ENCODE assay signal across 8 cellular contexts in genomic region chrX:21940356-21940829, GRCh38. TPM values are rescaled to one million over a fixed set of nuclear protein-coding genes. Genes with fewer than 3 reads are reported as not detected.
DNase-seq lines count a peak whose midpoint lies in the region; ATAC-seq, FAIRE-seq and TF ChIP-seq lines count a peak whose summit lies in the region.

TSS of gene SMS (plus strand) at chrX:21940709. CDS start at chrX:21940825, 116 bp downstream.

- no peaks in the 10 kb centered on the region for H4K20me1 ChIP-seq in endothelial cell of umbilical vein (replicated peaks; ENCODE audit: control insufficient read depth, extremely low read depth, insufficient read depth, low read length)

- no TSS peak for BruUV-seq in endothelial cell of umbilical vein (replicated peaks; lab: Mats Ljungman, UMichigan)

- peak within 1 kb of the TSS; percentile 58 for H3K4me2 ChIP-seq in endothelial cell of umbilical vein (ENCODE audit: insufficient read depth, low read length)

- no peaks in the 10 kb centered on the region for H3K9me1 ChIP-seq in endothelial cell of umbilical vein (replicated peaks; ENCODE audit: control insufficient read depth, extremely low read depth, insufficient read depth, low read length)

- peak; percentile 68 for FAIRE-seq in endothelial cell of umbilical vein (lab: Jason Lieb, UNC)

- TF ChIP-seq CTCF in endothelial cell of umbilical vein (IDR thresholded peaks at IDR 0.05; ENCODE audit: extremely low read depth in 1 of 2, insufficient read depth in 1 of 2, low read depth in 1 of 2, low read length in 2 of 2) = no peak

- peak within 1 kb of the TSS; percentile 79 for H3K9ac ChIP-seq in endothelial cell of umbilical vein (replicated peaks; ENCODE audit: extremely low read depth, insufficient read depth, low read length)

- peak; percentile 61 for TF ChIP-seq POLR2A in endothelial cell of umbilical vein (IDR thresholded peaks at IDR 0.05; ENCODE audit: low read depth, low read length)

- H3K79me2 ChIP-seq in endothelial cell of umbilical vein (ENCODE audit: control insufficient read depth, insufficient read depth, low read length) = peaks cover 41% of the 10 kb centered on the region

- dilution Hi-C loops in endothelial cell of umbilical vein (cut with MboI; ENCODE audit: extremely low pct_ligation_motif_present, low sequenced_read_pairs) = no loop called here

- no peaks in the 10 kb centered on the region for H3K27me3 ChIP-seq in endothelial cell of umbilical vein (ENCODE audit: control insufficient read depth in 2 of 2, insufficient read depth in 2 of 2, low read length in 2 of 2)
- H3K27me3 ChIP-seq in mononuclear cell (ENCODE audit: insufficient read depth, low read length) = no peaks in the 10 kb centered on the region

- POLR2A ChIA-PET in endothelial cell of umbilical vein (lab: Charles Lee) = no interaction called here

- peaks cover 35% of the 10 kb centered on the region for H3K4me1 ChIP-seq in endothelial cell of umbilical vein (ENCODE audit: control insufficient read depth, extremely low read depth, insufficient read depth, low read length)
- peaks cover 21% of the 10 kb centered on the region for H3K4me1 ChIP-seq in mononuclear cell (ENCODE audit: insufficient read depth, low read length)

- intact Hi-C loops in endothelial cell of umbilical vein (cut with micrococcal nuclease) = loop anchor here (1.0 kb wide), 2 partner anchors 8 to 13 kb away; no protein-coding TSS in a partner anchor

- H3K4me3 ChIP-seq in endothelial cell of umbilical vein (replicated peaks in 1 of 3; ENCODE audit: insufficient read depth in 1 of 3, low read depth in 1 of 3, low read length in 3 of 3) (peak within 1 kb of the TSS; percentile 59 to 71 (median 71)), mononuclear cell (ENCODE audit: low read length) (peak within 1 kb of the TSS; percentile 51)

- DNase-seq in C1 segment of cervical spinal cord (lab: John Stamatoyannopoulos, UW) (peak in 11 of 14 donors; percentile 4 to 62 (median 39)), NOMO-1 treated with dmso at 0.1 percent for 144 hours (lab: John Stamatoyannopoulos, UW; ENCODE audit: unreplicated experiment) (peak; percentile 39), endothelial cell of umbilical vein (ENCODE audit: low read depth, low spot score) (peak; percentile 66)
- DNase-seq in activated CD8-positive, alpha-beta memory T cell treated with anti-CD3 and anti-CD28 coated beads, Interleukin-2, amount 50 U/mL, for 48 hours = peak; percentile 77
- DNase-seq in stimulated activated CD8-positive, alpha-beta memory T cell treated with anti-CD3 and anti-CD28 coated beads, Interleukin-7, amount 100 ng/mL, for 24 hours (ENCODE audit: low read depth) = peak; percentile 18

- CTCF ChIA-PET in endothelial cell of umbilical vein (lab: Charles Lee) = no interaction called here

- peak within 1 kb of the TSS; percentile 51 for H2AFZ ChIP-seq in endothelial cell of umbilical vein (ENCODE audit: low read depth, low read length)

- H3K36me3 ChIP-seq in endothelial cell of umbilical vein (ENCODE audit: control insufficient read depth in 2 of 2, extremely low read depth in 1 of 2, insufficient read depth in 2 of 2, low read length in 2 of 2) = peaks cover 0 to 3% of the 10 kb centered on the region in 2 experiments

- H3K27ac ChIP-seq in endothelial cell of umbilical vein (ENCODE audit: insufficient read depth, low read depth, low read length) = peak within 1 kb of the TSS; percentile 84

- ATAC-seq in GM19372 (IDR thresholded peaks at IDR 0.05; ENCODE audit: low read depth, unreplicated experiment) = peak; percentile 50
- peak; percentile 45 for ATAC-seq in HG03469 (IDR thresholded peaks at IDR 0.05; ENCODE audit: unreplicated experiment)

- H3K9me3 ChIP-seq in endothelial cell of umbilical vein (replicated peaks; ENCODE audit: control insufficient read depth, insufficient read depth, low read length) = no peaks in the 10 kb centered on the region
- no peaks in the 10 kb centered on the region for H3K9me3 ChIP-seq in mononuclear cell (ENCODE audit: low read depth, low read length)

TF ChIP-seq in endothelial cell of umbilical vein, 7 proteins besides CTCF, POLR2A, EP300 and RAD21:
- TF ChIP-seq FOS (IDR thresholded peaks at IDR 0.05; ENCODE audit: borderline replicate concordance, insufficient read depth, low read length) (peak; percentile 14), EZH2 (IDR thresholded peaks at IDR 0.05; ENCODE audit: borderline replicate concordance, low read depth, low read length, severe bottlenecking) (no peak), POLR2AphosphoS5 (IDR thresholded peaks at IDR 0.05; ENCODE audit: insufficient read depth, low read depth, low read length) (peak; percentile 66)

RNA-seq across cellular contexts. Expression of gene SMS, which starts in this region (rescaled TPM):
- total RNA-seq in endothelial cell of umbilical vein (173 and 177 TPM in 2 replicates), mononuclear cell (38.9 TPM)
- 45.5 and 57.1 TPM in 2 replicates for polyA plus RNA-seq in endothelial cell of umbilical vein
- polyA plus RNA-seq in endothelial cell of umbilical vein (2011; cell fraction: cytosol; rRNA removed) = 91.1 and 95.9 TPM in 2 replicates
- polyA plus RNA-seq in endothelial cell of umbilical vein (2011; cell fraction: nucleus; rRNA removed) = 38.6 and 56.7 TPM in 2 replicates
- 171 and 211 TPM in 2 replicates for polyA plus RNA-seq in endothelial cell of umbilical vein (2012)
- 41.3 and 48.6 TPM in 2 replicates for polyA minus RNA-seq in endothelial cell of umbilical vein
- polyA minus RNA-seq in endothelial cell of umbilical vein (2011; cell fraction: cytosol; rRNA and poly(A)+ RNA removed) = 167 TPM
- 20.0 and 22.6 TPM in 2 replicates for polyA minus RNA-seq in endothelial cell of umbilical vein (2011; cell fraction: nucleus; rRNA and poly(A)+ RNA removed)

Comparison
In these comparisons a context has a peak if more than half of its experiments do, and no peak if none do; other contexts are left out.
1. Peak in every context shown above with its lines: DNase-seq, ATAC-seq, H3K4me3 ChIP-seq and H3K27ac ChIP-seq.
2. DNase-seq: peak in every context shown above with its lines; median percentile 77 in activated CD8-positive, alpha-beta memory T cell treated with anti-CD3 and anti-CD28 coated beads, Interleukin-2, amount 50 U/mL, for 48 hours; 66 in endothelial cell of umbilical vein; 39 in C1 segment of cervical spinal cord; 39 in NOMO-1 treated with dmso at 0.1 percent for 144 hours; 18 in stimulated activated CD8-positive, alpha-beta memory T cell treated with anti-CD3 and anti-CD28 coated beads, Interleukin-7, amount 100 ng/mL, for 24 hours.